In genomic region chr10:44465430-44466115, GRCh38 we compare ENCODE assay signal across 1 cellular context.
TF ChIP-seq lines count a peak whose summit lies in the region.

No MANE protein-coding gene starts in this region.

TF ChIP-seq in WTC11, 78 proteins besides CTCF, POLR2A, EP300 and RAD21:
- no peak for TF ChIP-seq ZNF532 (CRISPR knock-in tag; IDR thresholded peaks at IDR 0.05; ENCODE audit: borderline replicate concordance)
- TF ChIP-seq ZNF416 (CRISPR knock-in tag; IDR thresholded peaks at IDR 0.05) = no peak
- TF ChIP-seq AR (CRISPR knock-in tag; IDR thresholded peaks at IDR 0.05) = no peak
- no peak for TF ChIP-seq IRF2 (CRISPR knock-in tag; IDR thresholded peaks at IDR 0.05; ENCODE audit: borderline replicate concordance, low read depth)
- no peak for TF ChIP-seq TCF7 (CRISPR knock-in tag; IDR thresholded peaks at IDR 0.05; ENCODE audit: low read depth)
- TF ChIP-seq NR3C1 (CRISPR knock-in tag; conservative IDR thresholded peaks at IDR 0.05; ENCODE audit: low read depth) = no peak
- no peak for TF ChIP-seq PRDM15 (CRISPR knock-in tag; IDR thresholded peaks at IDR 0.05)
- no peak for TF ChIP-seq ZNF671 (CRISPR knock-in tag; IDR thresholded peaks at IDR 0.05)
- TF ChIP-seq ZBTB21 (CRISPR knock-in tag; IDR thresholded peaks at IDR 0.05; ENCODE audit: borderline replicate concordance) = no peak
- no peak for TF ChIP-seq ERG (CRISPR knock-in tag; IDR thresholded peaks at IDR 0.05)
- TF ChIP-seq ATF3 (CRISPR knock-in tag; conservative IDR thresholded peaks at IDR 0.05) = no peak
- TF ChIP-seq NFE2L1 (CRISPR knock-in tag; IDR thresholded peaks at IDR 0.05) = no peak
- TF ChIP-seq TP53 (CRISPR knock-in tag; IDR thresholded peaks at IDR 0.05) = no peak
